Comparison of ENCODE assay signal across 21 cellular contexts in genomic region chr3:42745291-42745745, GRCh38. TPM values are rescaled to one million over a fixed set of nuclear protein-coding genes. Genes with fewer than 3 reads are reported as not detected.
DNase-seq lines count a peak whose midpoint lies in the region; ATAC-seq, FAIRE-seq and TF ChIP-seq lines count a peak whose summit lies in the region.
"Had no signal": no experiment of that assay in that cellular context is flagged by ENCODE, and none has a peak within 500 bp of the region (broad histone marks: within the 10 kb centered on the region; RNA-seq: fewer than 3 reads in every experiment).

No MANE protein-coding gene starts in this region.

- TF ChIP-seq POLR2A in esophagus muscularis mucosa (IDR thresholded peaks at IDR 0.05; ENCODE audit: low read depth) = no peak
- no peak for TF ChIP-seq POLR2A in stomach (IDR thresholded peaks at IDR 0.05)

- FAIRE-seq in D721Med (lab: Jason Lieb, UNC) = no peak
- FAIRE-seq: endothelial cell of umbilical vein had no signal

- TF ChIP-seq EP300 in esophagus muscularis mucosa (IDR thresholded peaks at IDR 0.05) (no peak), stomach (IDR thresholded peaks at IDR 0.05) (no peak)

- no peaks in the 10 kb centered on the region for H3K36me3 ChIP-seq in CD4-positive, CD25-positive, alpha-beta regulatory T cell (ENCODE audit: control insufficient read depth, insufficient read depth, low read length)
- H3K36me3 ChIP-seq in esophagus muscularis mucosa (no peaks in the 10 kb centered on the region), stomach (no peaks in the 10 kb centered on the region)
- H3K36me3 ChIP-seq: BE2C had no signal

- peaks cover 28% of the 10 kb centered on the region for H3K4me1 ChIP-seq in CD4-positive, CD25-positive, alpha-beta regulatory T cell (ENCODE audit: control insufficient read depth, insufficient read depth, low read length, poor library complexity, severe bottlenecking)
- H3K4me1 ChIP-seq in esophagus muscularis mucosa (peaks cover 33 to 65% (median 64%) of the 10 kb centered on the region in 4 donors), stomach (peaks cover 17 to 63% (median 43%) of the 10 kb centered on the region in 4 donors)
- H3K4me1 ChIP-seq: BE2C had no signal

- no peaks in the 10 kb centered on the region for H3K9me3 ChIP-seq in CD4-positive, CD25-positive, alpha-beta regulatory T cell (ENCODE audit: control insufficient read depth in 2 of 2, low read length in 2 of 2)
- no peaks in the 10 kb centered on the region for H3K9me3 ChIP-seq in esophagus muscularis mucosa
- no peaks in the 10 kb centered on the region for H3K9me3 ChIP-seq in stomach
- H3K9me3 ChIP-seq: BE2C had no signal

- peaks cover 10 to 53% (median 31%) of the 10 kb centered on the region in 4 donors for H3K4me1 Mint-ChIP-seq in CD4-positive, CD25-positive, alpha-beta regulatory T cell
- H3K4me1 Mint-ChIP-seq: immature natural killer cell; stimulated activated memory B cell treated with anti-CD40 and anti-IgM and Interleukin-4, amounts not matched to agents 10 μg/mL and 1 μg/mL and 100 μg/mL, for 72 hours had no signal

- H3K27me3 Mint-ChIP-seq in CD4-positive, CD25-positive, alpha-beta regulatory T cell = no peaks in the 10 kb centered on the region
- H3K27me3 Mint-ChIP-seq: activated naive CD8-positive, alpha-beta T cell treated with anti-CD3 and anti-CD28 coated beads for 36 hours; stimulated activated memory B cell treated with anti-CD40 and anti-IgM and Interleukin-4, amounts not matched to agents 10 μg/mL and 1 μg/mL and 100 μg/mL, for 72 hours had no signal

- ATAC-seq in CD4-positive, CD25-positive, alpha-beta regulatory T cell (ENCODE audit: low read depth in 2 of 2) = no peak
- ATAC-seq: stimulated activated memory B cell treated with anti-CD40 and anti-IgM and Interleukin-4, amounts not matched to agents 10 μg/mL and 1 μg/mL and 100 μg/mL, for 72 hours had no signal

- no peaks in the 10 kb centered on the region for H3K27me3 ChIP-seq in CD4-positive, CD25-positive, alpha-beta regulatory T cell (ENCODE audit: control insufficient read depth, insufficient read depth, low read length)
- H3K27me3 ChIP-seq in esophagus muscularis mucosa (no peaks in the 10 kb centered on the region), stomach (no peaks in the 10 kb centered on the region)
- H3K27me3 ChIP-seq: BE2C had no signal

- H3K9me3 Mint-ChIP-seq in CD4-positive, CD25-positive, alpha-beta regulatory T cell = no peaks in the 10 kb centered on the region
- H3K9me3 Mint-ChIP-seq: activated naive CD8-positive, alpha-beta T cell treated with anti-CD3 and anti-CD28 coated beads for 36 hours; immature natural killer cell; stimulated activated memory B cell treated with anti-CD40 and anti-IgM and Interleukin-4, amounts not matched to agents 10 μg/mL and 1 μg/mL and 100 μg/mL, for 72 hours had no signal

- TF ChIP-seq CTCF in esophagus muscularis mucosa (IDR thresholded peaks at IDR 0.05) (no peak), stomach (IDR thresholded peaks at IDR 0.05) (no peak), D721Med (IDR thresholded peaks at IDR 0.05; ENCODE audit: insufficient read depth, missing control alignments) (no peak)

- H3K27ac ChIP-seq in CD4-positive, CD25-positive, alpha-beta regulatory T cell (ENCODE audit: insufficient read depth, low read length, poor library complexity, severe bottlenecking) = no peak overlapping the region
- peak overlapping the region; percentile 74 to 87 (median 80) for H3K27ac ChIP-seq in esophagus muscularis mucosa (replicated peaks in 1 of 4)
- peak overlapping the region in 3 of 5 donors; percentile 42 to 80 (median 67) for H3K27ac ChIP-seq in stomach

- no peak for DNase-seq in CD4-positive, CD25-positive, alpha-beta regulatory T cell
- DNase-seq in NCI-H69 (lab: John Stamatoyannopoulos, UW) (peak; percentile 4), esophagus muscularis mucosa (ENCODE audit: extremely low spot score) (no peak), stomach (no peak), D721Med (ENCODE audit: insufficient read length, low spot score) (no peak), NCI-H526 (lab: John Stamatoyannopoulos, UW) (no peak), NCI-H510A treated with DMSO at 0.1 percent for 48 hours (lab: John Stamatoyannopoulos, UW) (no peak)
- DNase-seq in stimulated activated CD4-positive, alpha-beta T cell treated with anti-CD3 and anti-CD28 coated beads, Interleukin-15, amount 100 ng/mL, for 24 hours = no peak
- DNase-seq: activated CD4-positive, alpha-beta T cell treated with anti-CD3 and anti-CD28 coated beads for 4 hours; activated naive CD8-positive, alpha-beta T cell treated with anti-CD3 and anti-CD28 coated beads for 36 hours; activated T-cell treated with anti-CD3 and anti-CD28 coated beads, Interleukin-2, amount 50 U/mL, for 1 hour; BE2C; DMS153; immature natural killer cell; NCI-H1436; NCI-H345 had no signal

- no peaks in the 10 kb centered on the region for H3K36me3 Mint-ChIP-seq in CD4-positive, CD25-positive, alpha-beta regulatory T cell
- H3K36me3 Mint-ChIP-seq: activated naive CD8-positive, alpha-beta T cell treated with anti-CD3 and anti-CD28 coated beads for 36 hours; immature natural killer cell; stimulated activated memory B cell treated with anti-CD40 and anti-IgM and Interleukin-4, amounts not matched to agents 10 μg/mL and 1 μg/mL and 100 μg/mL, for 72 hours had no signal

- peak overlapping the region in 2 of 3 donors; percentile 56 to 59 for H3K27ac Mint-ChIP-seq in CD4-positive, CD25-positive, alpha-beta regulatory T cell
- H3K27ac Mint-ChIP-seq: activated naive CD8-positive, alpha-beta T cell treated with anti-CD3 and anti-CD28 coated beads for 36 hours; immature natural killer cell; stimulated activated memory B cell treated with anti-CD40 and anti-IgM and Interleukin-4, amounts not matched to agents 10 μg/mL and 1 μg/mL and 100 μg/mL, for 72 hours had no signal

- H3K4me3 Mint-ChIP-seq in CD4-positive, CD25-positive, alpha-beta regulatory T cell = no peak overlapping the region
- H3K4me3 Mint-ChIP-seq: activated naive CD8-positive, alpha-beta T cell treated with anti-CD3 and anti-CD28 coated beads for 36 hours; immature natural killer cell; stimulated activated memory B cell treated with anti-CD40 and anti-IgM and Interleukin-4, amounts not matched to agents 10 μg/mL and 1 μg/mL and 100 μg/mL, for 72 hours had no signal

- no peak overlapping the region for H3K4me3 ChIP-seq in CD4-positive, CD25-positive, alpha-beta regulatory T cell (ENCODE audit: low read depth, low read length)
- no peak overlapping the region for H3K4me3 ChIP-seq in esophagus muscularis mucosa
- no peak overlapping the region for H3K4me3 ChIP-seq in stomach
- H3K4me3 ChIP-seq: smooth muscle cell had no signal

- 70% methylated on average over 3 of the region's 3 CpGs for WGBS in esophagus muscularis mucosa
- WGBS in stomach, 5 donors = 60 to 73% (median 68%) methylated on average over 3 of the region's 3 CpGs

- intact Hi-C loops in esophagus muscularis mucosa (cut with DNase I) (loop anchor here (5.0 kb wide), 1 partner anchor 143 kb away; the partner anchor contains the start of gene NKTR), stomach (cut with DNase I; ENCODE audit: low total_unique reads) (loop anchor here (10.0 kb wide), 1 partner anchor 91 kb away; the partner anchor contains the start of gene ZBTB47)

RNA-seq across cellular contexts. Expression of gene CCDC13, which starts 27.7 kb away (rescaled TPM):
- 0.32 TPM for total RNA-seq in CD4-positive, CD25-positive, alpha-beta regulatory T cell
- polyA plus RNA-seq in CD4-positive, CD25-positive, alpha-beta regulatory T cell = under 1 TPM in 3 of 4 donors, not detected in 1; 0.15 to 0.33 (median 0.26) TPM
- total RNA-seq in esophagus muscularis mucosa (1 to 10 TPM; 1.2 to 5.3 (median 3.9) TPM), stomach (10 to 100 TPM in 2 of 5 donors, 1 to 10 TPM in 1, under 1 TPM in 1, not detected in 1; 0.58 to 31.7 (median 10.0) TPM)
- polyA plus RNA-seq in stomach = 1 to 10 TPM in 1 of 3 donors, under 1 TPM in 2; 0.44 to 2.9 (median 0.53) TPM
- total RNA-seq: smooth muscle cell had no signal
- polyA plus RNA-seq: smooth muscle cell had no signal

RNA-seq across cellular contexts. Expression of gene HHATL, which starts 42.7 kb away (rescaled TPM):
- not detected for total RNA-seq in CD4-positive, CD25-positive, alpha-beta regulatory T cell
- polyA plus RNA-seq in CD4-positive, CD25-positive, alpha-beta regulatory T cell = not detected
- total RNA-seq in esophagus muscularis mucosa (1 to 10 TPM in 1 of 4 donors, not detected in 3; 1.5 TPM), stomach (not detected)
- polyA plus RNA-seq in stomach = 1 to 10 TPM in 1 of 3 donors, under 1 TPM in 2; 0.81 to 6.9 (median 0.90) TPM
- total RNA-seq: activated naive CD8-positive, alpha-beta T cell treated with anti-CD3 and anti-CD28 coated beads for 36 hours; endothelial cell of umbilical vein; glomerular endothelial cell; SK-MEL-5; smooth muscle cell had no signal
- polyA plus RNA-seq: endothelial cell of umbilical vein, immature natural killer cell, smooth muscle cell had no signal

RNA-seq across cellular contexts. Expression of gene HIGD1A, which starts 59.0 kb away (rescaled TPM):
- total RNA-seq in CD4-positive, CD25-positive, alpha-beta regulatory T cell = 23.9 TPM
- 100 to 1,000 TPM in 1 of 4 donors, 10 to 100 TPM in 3; 77.6 to 110 (median 91.9) TPM for polyA plus RNA-seq in CD4-positive, CD25-positive, alpha-beta regulatory T cell
- total RNA-seq in esophagus muscularis mucosa (100 to 1,000 TPM; 161 to 407 (median 272) TPM), stomach (100 to 1,000 TPM in 2 of 5 donors, 10 to 100 TPM in 3; 62.0 to 313 (median 98.8) TPM)
- 100 to 1,000 TPM; 202 to 413 (median 311) TPM for polyA plus RNA-seq in stomach

RNA-seq across cellular contexts. Expression of gene KLHL40, which starts 60.0 kb away (rescaled TPM):
- not detected for total RNA-seq in CD4-positive, CD25-positive, alpha-beta regulatory T cell
- not detected for polyA plus RNA-seq in CD4-positive, CD25-positive, alpha-beta regulatory T cell
- under 1 TPM in 1 of 4 donors, not detected in 3; 0.17 TPM for total RNA-seq in esophagus muscularis mucosa
- total RNA-seq in stomach = under 1 TPM in 1 of 5 donors, not detected in 4; 0.18 TPM
- 1 to 10 TPM in 1 of 3 donors, under 1 TPM in 1, not detected in 1; 0.05 to 2.0 TPM for polyA plus RNA-seq in stomach
- total RNA-seq: activated naive CD8-positive, alpha-beta T cell treated with anti-CD3 and anti-CD28 coated beads for 36 hours; endothelial cell of umbilical vein; glomerular endothelial cell; SK-MEL-5; smooth muscle cell had no signal
- polyA plus RNA-seq: endothelial cell of umbilical vein, immature natural killer cell, smooth muscle cell had no signal
